In the genomic region with DNA sequence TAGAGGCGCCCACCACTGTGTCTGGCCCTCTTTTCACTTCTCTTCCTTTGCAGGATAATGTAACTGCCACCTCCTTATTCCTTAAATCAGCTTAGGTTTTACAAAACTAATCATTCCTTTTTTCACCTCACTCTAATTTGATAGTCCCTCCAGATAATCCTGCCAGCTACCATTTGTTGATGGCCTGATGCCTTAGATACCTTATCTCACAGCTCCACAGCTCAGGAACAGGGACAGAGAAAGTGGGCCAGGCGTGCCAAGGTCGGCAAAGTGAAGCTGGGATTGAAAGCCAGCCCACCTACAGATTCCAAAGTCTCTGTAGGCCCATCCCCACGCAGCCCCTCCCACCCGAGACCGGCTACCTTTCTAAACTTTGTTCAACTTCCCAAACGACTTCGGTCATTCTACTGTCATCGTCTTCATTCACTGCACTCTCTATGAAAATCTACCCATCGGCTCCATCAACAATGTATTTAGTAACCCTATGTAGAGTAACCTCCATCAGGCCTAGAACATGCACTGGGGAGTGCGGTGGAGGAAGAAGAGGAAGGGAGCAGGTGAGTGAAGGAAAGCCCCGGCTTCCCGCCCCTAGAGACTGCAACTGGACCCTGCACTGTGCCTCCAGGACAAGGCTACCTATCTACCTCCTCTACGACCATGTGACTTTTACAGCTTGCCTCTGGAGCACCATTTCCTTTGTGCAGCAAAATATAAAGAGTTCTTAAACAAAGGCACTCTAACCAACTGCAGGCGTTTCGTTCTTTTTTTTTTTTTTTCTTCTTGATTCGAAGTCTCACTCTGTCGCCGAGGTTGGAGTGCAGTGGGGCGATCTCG, we compare ENCODE assay signal across 8 cellular contexts. TPM values are rescaled to one million over a fixed set of nuclear protein-coding genes. Genes with fewer than 3 reads are reported as not detected.
DNase-seq lines count a peak whose midpoint lies in the region; ATAC-seq and TF ChIP-seq lines count a peak whose summit lies in the region.

No MANE protein-coding gene starts in this region.

- peaks cover 15% of the 10 kb centered on the region for H3F3A ChIP-seq in neural progenitor cell (ENCODE audit: low read depth)

- H3K9me3 Mint-ChIP-seq in endothelial cell (ENCODE audit: unreplicated experiment) (no peaks in the 10 kb centered on the region), neural progenitor cell (no peaks in the 10 kb centered on the region)

- H3K27ac ChIP-seq in neural progenitor cell, result peak overlapping the region; percentile 80

- no peaks in the 10 kb centered on the region for H4K20me1 ChIP-seq in neural progenitor cell (ENCODE audit: low read depth)

- TF ChIP-seq CTCF in endothelial cell (IDR thresholded peaks at IDR 0.05; ENCODE audit: unreplicated experiment), result no peak
- no peak for TF ChIP-seq CTCF in neural progenitor cell (IDR thresholded peaks at IDR 0.05)

- H2AFZ ChIP-seq in neural progenitor cell (replicated peaks), result peak overlapping the region; percentile 48

- H3K4me1 ChIP-seq in NT2/D1 (ENCODE audit: insufficient read depth, insufficient read length) (no peaks in the 10 kb centered on the region), neural progenitor cell (peaks cover 17% of the 10 kb centered on the region)

- peak overlapping the region; percentile 86 for H3K27ac Mint-ChIP-seq in endothelial cell (ENCODE audit: unreplicated experiment)
- H3K27ac Mint-ChIP-seq in neural progenitor cell, result peak overlapping the region; percentile 82

- H3K4me3 ChIP-seq in NT2/D1 (ENCODE audit: insufficient read length, low read depth) (peak overlapping the region; percentile 27), neural progenitor cell (peak overlapping the region; percentile 79)

- H3K27me3 Mint-ChIP-seq in endothelial cell (ENCODE audit: unreplicated experiment) (peaks cover 7% of the 10 kb centered on the region), neural progenitor cell (ENCODE audit: insufficient read depth, low read depth) (peaks cover 10% of the 10 kb centered on the region)

- H3K9ac ChIP-seq in NT2/D1 (ENCODE audit: insufficient read length, low read depth), result no peak overlapping the region
- H3K9ac ChIP-seq in neural progenitor cell, result peak overlapping the region; percentile 62

- peak; percentile 4 for DNase-seq in NCI-H1436 (lab: John Stamatoyannopoulos, UW)
- DNase-seq in NCI-H1436 treated with DMSO at 0.1 percent for 48 hours (lab: John Stamatoyannopoulos, UW), result no peak
- DNase-seq in NT2/D1 (ENCODE audit: low read depth, low spot score), result no peak
- peak; percentile 5 for DNase-seq in endothelial cell (ENCODE audit: low spot score)
- peak; percentile 10 for DNase-seq in neural progenitor cell (ENCODE audit: low spot score)
- no peak for DNase-seq in cortex of kidney (lab: John Stamatoyannopoulos, UW)
- DNase-seq in NCI-H446 treated with DMSO at 0.1 percent for 48 hours (lab: John Stamatoyannopoulos, UW), result no peak

- H3K9me3 ChIP-seq in NT2/D1 (ENCODE audit: insufficient read depth, low read length), result no peaks in the 10 kb centered on the region
- no peaks in the 10 kb centered on the region for H3K9me3 ChIP-seq in neural progenitor cell (ENCODE audit: low read depth)

- H3K4me1 Mint-ChIP-seq in endothelial cell (ENCODE audit: unreplicated experiment) (peaks cover 26% of the 10 kb centered on the region), neural progenitor cell (peaks cover 25% of the 10 kb centered on the region)

- H3K36me3 Mint-ChIP-seq in endothelial cell (ENCODE audit: low read depth, unreplicated experiment) (peaks cover 33% of the 10 kb centered on the region), neural progenitor cell (peaks cover 22% of the 10 kb centered on the region)

- H3K36me3 ChIP-seq in NT2/D1 (ENCODE audit: insufficient read depth, insufficient read length, low read length), result peaks cover 15% of the 10 kb centered on the region
- no peaks in the 10 kb centered on the region for H3K36me3 ChIP-seq in neural progenitor cell

- H3K4me3 Mint-ChIP-seq in endothelial cell (ENCODE audit: unreplicated experiment) (peak overlapping the region; percentile 97), neural progenitor cell (peak overlapping the region; percentile 94)

- H3K4me2 ChIP-seq in neural progenitor cell, result peak overlapping the region; percentile 81

- ATAC-seq in HG02981 (IDR thresholded peaks at IDR 0.05; ENCODE audit: unreplicated experiment), result no peak

- H3K27me3 ChIP-seq in NT2/D1 (ENCODE audit: insufficient read depth, insufficient read length) (no peaks in the 10 kb centered on the region), neural progenitor cell (no peaks in the 10 kb centered on the region)

- peaks cover 48% of the 10 kb centered on the region for H3K79me2 ChIP-seq in neural progenitor cell (ENCODE audit: low read depth)

RNA-seq across cellular contexts. Expression of a gene that starts 1.5 kb away (rescaled TPM):
- total RNA-seq in endothelial cell (ENCODE audit: unreplicated experiment), result 76.4 TPM
- total RNA-seq in neural progenitor cell (ENCODE audit: low replicate concordance), result 33.0 and 37.2 TPM in 2 replicates

RNA-seq across cellular contexts. Expression of a gene that starts 28.1 kb away (rescaled TPM):
- 31.1 TPM for total RNA-seq in endothelial cell (ENCODE audit: unreplicated experiment)
- total RNA-seq in neural progenitor cell (ENCODE audit: low replicate concordance), result 8.1 and 17.8 TPM in 2 replicates

Comparison
In these comparisons a context has a peak if more than half of its experiments do, and no peak if none do; other contexts are left out.
1. DNase-seq: peak in NCI-H1436 (single experiment), endothelial cell (single experiment) and neural progenitor cell (single experiment); none in NCI-H1436 treated with DMSO at 0.1 percent for 48 hours (single experiment), NT2/D1 (single experiment), cortex of kidney (single experiment) and NCI-H446 treated with DMSO at 0.1 percent for 48 hours (single experiment).